20 cellular contexts compared by ENCODE assay signal in the genomic region with DNA sequence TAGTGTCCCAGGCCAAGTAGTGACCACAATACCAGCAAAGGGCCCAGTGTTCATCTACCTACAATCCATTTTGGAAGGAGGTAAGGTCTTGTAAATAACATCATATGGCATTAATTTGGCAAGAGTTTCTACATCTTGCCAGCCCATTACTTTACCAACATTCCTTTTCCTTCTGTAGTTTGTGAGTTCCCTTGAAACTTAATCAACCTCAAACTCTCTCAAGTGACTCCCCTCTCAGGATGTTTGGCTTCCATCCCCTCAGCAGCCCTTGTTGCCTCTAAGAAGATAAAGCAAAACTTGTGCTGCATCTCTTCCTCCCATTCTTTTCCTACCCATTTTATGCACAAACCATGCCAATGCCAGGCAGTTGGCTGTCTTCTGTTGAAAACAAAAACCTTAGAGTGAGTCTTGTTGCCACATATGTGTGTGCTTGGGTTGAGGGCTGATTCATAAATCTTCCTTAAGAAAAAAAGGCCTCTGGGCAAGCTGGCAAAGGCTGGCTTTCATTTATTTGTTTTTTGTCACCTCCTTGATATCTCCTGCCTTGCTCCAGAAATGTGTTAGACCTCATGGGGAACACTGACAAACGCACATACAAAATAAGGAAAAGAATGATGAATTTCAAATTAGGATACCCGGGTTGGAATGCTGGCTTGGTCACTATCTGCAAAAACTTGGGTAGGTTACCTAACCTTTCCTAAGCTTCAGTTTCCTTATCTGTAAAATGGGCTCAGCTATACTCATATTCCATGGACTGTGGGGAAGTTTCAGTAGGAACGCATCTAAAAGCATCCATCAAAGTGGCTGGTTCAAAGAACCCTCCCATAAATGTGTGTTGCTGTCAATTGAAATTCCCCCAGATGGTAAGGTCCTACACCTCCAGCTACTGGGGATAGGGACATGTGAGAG. TPM values are rescaled to one million over a fixed set of nuclear protein-coding genes. Genes with fewer than 3 reads are reported as not detected.
DNase-seq lines count a peak whose midpoint lies in the region; ATAC-seq and TF ChIP-seq lines count a peak whose summit lies in the region.
"Had no signal": no experiment of that assay in that cellular context is flagged by ENCODE, and none has a peak within 500 bp of the region (broad histone marks: within the 10 kb centered on the region; RNA-seq: fewer than 3 reads in every experiment).

No MANE protein-coding gene starts in this region.

- no peaks in the 10 kb centered on the region for H4K20me1 ChIP-seq in DND-41 (ENCODE audit: insufficient read depth, low read length)

- no peak overlapping the region for H3K9ac ChIP-seq in DND-41 (ENCODE audit: low read depth, low read length)
- no peak overlapping the region for H3K9ac ChIP-seq in mesenchymal stem cell (ENCODE audit: low read length)

- H3K4me3 ChIP-seq in DND-41 (ENCODE audit: low read depth in 1 of 2, low read length in 2 of 2), result no peak overlapping the region
- no peak overlapping the region for H3K4me3 ChIP-seq in dorsolateral prefrontal cortex
- no peak overlapping the region for H3K4me3 ChIP-seq in mesenchymal stem cell (ENCODE audit: insufficient read depth in 1 of 2, low read depth in 1 of 2, low read length in 2 of 2)
- H3K4me3 ChIP-seq: GM23338 had no signal

- no peak overlapping the region for H4K8ac ChIP-seq in mesenchymal stem cell (ENCODE audit: low read length)

- H3K36me3 ChIP-seq in DND-41 (ENCODE audit: insufficient read depth, low read length), result no peaks in the 10 kb centered on the region
- no peaks in the 10 kb centered on the region for H3K36me3 ChIP-seq in mesenchymal stem cell (ENCODE audit: control insufficient read depth in 1 of 2, insufficient read depth in 2 of 2, low read depth in 1 of 2, low read length in 2 of 2)

- no peak overlapping the region for H2BK120ac ChIP-seq in mesenchymal stem cell (ENCODE audit: low read depth, low read length)

- no peaks in the 10 kb centered on the region for H3K79me2 ChIP-seq in DND-41 (ENCODE audit: insufficient read depth, low read length)

- no peak overlapping the region for H4K91ac ChIP-seq in mesenchymal stem cell (ENCODE audit: low read length)

- no peaks in the 10 kb centered on the region for H3K4me1 ChIP-seq in DND-41 (ENCODE audit: insufficient read depth, low read length)
- peaks cover 10% of the 10 kb centered on the region for H3K4me1 ChIP-seq in mesenchymal stem cell (ENCODE audit: control insufficient read depth, insufficient read depth, low read depth, low read length)

- H3K27me3 ChIP-seq in DND-41 (ENCODE audit: insufficient read depth, low read length, poor library complexity) (no peaks in the 10 kb centered on the region), dorsolateral prefrontal cortex (no peaks in the 10 kb centered on the region), mesenchymal stem cell (ENCODE audit: control insufficient read depth in 1 of 2, insufficient read depth in 1 of 2, low read length in 2 of 2) (no peaks in the 10 kb centered on the region)

- TF ChIP-seq CTCF in DND-41 (IDR thresholded peaks at IDR 0.05; ENCODE audit: borderline replicate concordance, extremely low read depth, low read length, poor library complexity, severe bottlenecking) (no peak), dorsolateral prefrontal cortex (IDR thresholded peaks at IDR 0.05 in 54 of 56, conservative IDR thresholded peaks at IDR 0.05 in 2 of 56; ENCODE audit: low read depth in 1 of 56, partially characterized antibody in 56 of 56) (no peak)

- H3K4me2 ChIP-seq in DND-41 (ENCODE audit: insufficient read depth, low read length), result no peak overlapping the region
- no peak overlapping the region for H3K4me2 ChIP-seq in mesenchymal stem cell (ENCODE audit: low read length, poor library complexity, severe bottlenecking)
- H3K4me2 ChIP-seq: GM23338 had no signal

- no peaks in the 10 kb centered on the region for H3K79me1 ChIP-seq in mesenchymal stem cell (replicated peaks; ENCODE audit: low read length, poor library complexity, severe bottlenecking)

- no peak overlapping the region for H3K4ac ChIP-seq in mesenchymal stem cell (ENCODE audit: low read depth in 1 of 2, low read length in 2 of 2)

- H2AFZ ChIP-seq in DND-41 (ENCODE audit: low read depth, low read length) (0 out of 2 replicates have a peak overlapping the region, but pooled peaks have one; percentile 26), mesenchymal stem cell (ENCODE audit: low read depth, low read length) (no peak overlapping the region)
- H2AFZ ChIP-seq: GM23338 had no signal

- 90% methylated on average over 2 of the region's 3 CpGs for WGBS in mesenchymal stem cell

- H2BK15ac ChIP-seq in mesenchymal stem cell (ENCODE audit: low read depth, poor library complexity, severe bottlenecking), result peak overlapping the region; percentile 19

- H2BK12ac ChIP-seq in mesenchymal stem cell (ENCODE audit: low read length in 2 of 2), result no peak overlapping the region

- H2AK5ac ChIP-seq in mesenchymal stem cell (ENCODE audit: low read length, severe bottlenecking), result no peak overlapping the region

- ATAC-seq in DND-41 (ENCODE audit: insufficient read depth, low read depth) (no peak), SK-N-SH treated with all-trans-retinoic acid at 6 μM for 48 hours (peak; percentile 79), GM18907 (IDR thresholded peaks at IDR 0.05; ENCODE audit: unreplicated experiment) (no peak)
- ATAC-seq: GM23338 had no signal

- no peak overlapping the region for H3K27ac ChIP-seq in DND-41 (ENCODE audit: low read length)
- H3K27ac ChIP-seq in dorsolateral prefrontal cortex, result peak overlapping the region in 48 of 59 donors; percentile 0 to 99 (median 94)
- no peak overlapping the region for H3K27ac ChIP-seq in mesenchymal stem cell (ENCODE audit: low read length, poor library complexity, severe bottlenecking)

- DNase-seq in DND-41, result no peak
- DNase-seq in dorsolateral prefrontal cortex, result no peak
- DNase-seq in mesenchymal stem cell, result no peak
- DNase-seq in NCI-H510A (lab: John Stamatoyannopoulos, UW), result no peak
- no peak for DNase-seq in inferior parietal cortex (ENCODE audit: extremely low spot score)
- no peak for DNase-seq in DMS153 (lab: John Stamatoyannopoulos, UW)
- DNase-seq: C1 segment of cervical spinal cord, GDM1, IMR-90, Karpas-422, NCI-H1092 treated with DMSO at 0.1 percent for 48 hours, NCI-H1694 treated with DMSO at 0.1 percent for 48 hours, NCI-H524, NCI-H82, OCI-M1, RPMI8226, SIG-M5 had no signal

- no peaks in the 10 kb centered on the region for H3K9me3 ChIP-seq in DND-41 (ENCODE audit: insufficient read depth, low read length, severe bottlenecking)
- H3K9me3 ChIP-seq in mesenchymal stem cell (ENCODE audit: control insufficient read depth, low read length), result no peaks in the 10 kb centered on the region

- no peak overlapping the region for H3K14ac ChIP-seq in mesenchymal stem cell (ENCODE audit: low read length in 2 of 2)

- intact Hi-C loops in dorsolateral prefrontal cortex (cut with DNase I), result no loop called here

- peak overlapping the region in 1 of 2 experiments; percentile 8 for H3K18ac ChIP-seq in mesenchymal stem cell (ENCODE audit: low read depth in 1 of 2, low read length in 2 of 2)

- no peak overlapping the region for H2BK5ac ChIP-seq in mesenchymal stem cell (ENCODE audit: low read depth, low read length, poor library complexity, severe bottlenecking)

- H3K23ac ChIP-seq in mesenchymal stem cell (ENCODE audit: low read length in 2 of 2), result no peak overlapping the region

TF ChIP-seq in SK-N-SH treated with all-trans-retinoic acid at 6 μM for 48 hours, 23 proteins besides CTCF, POLR2A, EP300 and RAD21:
- no peak for TF ChIP-seq ESRRG (CRISPR knock-in tag; IDR thresholded peaks at IDR 0.05)
- TF ChIP-seq, protein P1, sequence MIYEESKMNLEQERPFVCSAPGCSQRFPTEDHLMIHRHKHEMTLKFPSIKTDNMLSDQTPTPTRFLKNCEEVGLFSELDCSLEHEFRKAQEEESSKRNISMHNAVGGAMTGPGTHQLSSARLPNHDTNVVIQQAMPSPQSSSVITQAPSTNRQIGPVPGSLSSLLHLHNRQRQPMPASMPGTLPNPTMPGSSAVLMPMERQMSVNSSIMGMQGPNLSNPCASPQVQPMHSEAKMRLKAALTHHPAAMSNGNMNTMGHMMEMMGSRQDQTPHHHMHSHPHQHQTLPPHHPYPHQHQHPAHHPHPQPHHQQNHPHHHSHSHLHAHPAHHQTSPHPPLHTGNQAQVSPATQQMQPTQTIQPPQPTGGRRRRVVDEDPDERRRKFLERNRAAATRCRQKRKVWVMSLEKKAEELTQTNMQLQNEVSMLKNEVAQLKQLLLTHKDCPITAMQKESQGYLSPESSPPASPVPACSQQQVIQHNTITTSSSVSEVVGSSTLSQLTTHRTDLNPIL (CRISPR knock-in tag; IDR thresholded peaks at IDR 0.05; ENCODE audit: low read depth), result no peak
- TF ChIP-seq OSR1 (CRISPR knock-in tag; IDR thresholded peaks at IDR 0.05), result no peak
- no peak for TF ChIP-seq CSDC2 (CRISPR knock-in tag; IDR thresholded peaks at IDR 0.05)

RNA-seq across cellular contexts. Expression of gene ST3GAL5, which starts 29.4 kb away (rescaled TPM):
- total RNA-seq in dorsolateral prefrontal cortex, result 100 to 1,000 TPM in 11 of 120 experiments, 10 to 100 TPM in 109; 56.0 to 109 (median 86.7) TPM
- polyA plus RNA-seq in mesenchymal stem cell (2013, experiment 1 of 2), result 135 TPM
- 140 TPM for polyA plus RNA-seq in mesenchymal stem cell (2013, experiment 2 of 2)

Comparison
In these comparisons a context has a peak if more than half of its experiments do, and no peak if none do; other contexts are left out.
1. H3K27ac ChIP-seq: peak in dorsolateral prefrontal cortex (48 of 59); none in DND-41 (single experiment) and mesenchymal stem cell (single experiment).